In the genomic region with DNA sequence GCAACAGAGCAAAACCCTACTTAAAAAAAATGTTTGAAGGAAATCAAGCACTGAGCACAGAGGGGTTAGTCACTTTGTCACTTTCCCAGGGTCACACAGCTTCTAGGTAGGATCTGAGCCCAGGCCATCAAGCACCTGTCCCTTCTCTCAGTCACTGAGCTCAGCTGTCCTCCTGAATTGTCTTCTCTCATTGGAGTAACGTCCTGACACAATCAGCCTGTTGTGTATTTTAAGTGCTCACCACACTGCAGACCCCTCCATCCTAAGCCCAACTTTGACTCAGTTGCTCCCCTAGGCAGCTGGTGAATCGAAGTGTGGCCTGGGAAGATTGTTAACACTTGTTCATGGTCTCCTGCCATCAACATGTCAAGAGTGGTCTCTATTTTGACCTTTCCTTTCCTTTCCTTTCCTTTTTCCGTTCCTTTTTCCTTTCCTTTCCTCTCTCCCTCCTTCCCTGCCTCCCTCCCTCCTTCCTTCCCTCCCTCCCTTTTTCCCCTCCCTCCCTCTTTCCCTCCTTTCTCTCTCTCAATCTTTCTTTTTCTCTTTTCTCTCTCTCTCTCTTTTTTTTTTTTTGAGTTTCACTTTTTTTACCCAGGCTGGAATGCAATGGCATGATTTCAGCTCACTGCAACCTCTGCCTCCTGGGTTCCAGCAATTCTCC, we compare ENCODE assay signal across 19 cellular contexts.
"Had no signal": no experiment of that assay in that cellular context is flagged by ENCODE, and none has a peak within 500 bp of the region (broad histone marks: within the 10 kb centered on the region; RNA-seq: fewer than 3 reads in every experiment).

No MANE protein-coding gene starts in this region.

- H3K4me1 Mint-ChIP-seq: activated CD4-positive, alpha-beta T cell treated with anti-CD3 and anti-CD28 coated beads, Interleukin-2, amount 10 ng/mL, durations not matched to agents 24 days and 14 days; stimulated activated effector memory CD8-positive, alpha-beta T cell treated with anti-CD3 and anti-CD28 coated beads, Interleukin-12 subunit alpha, Interleukin-12 subunit beta, amount 100 ng/mL, for 72 hours; stimulated activated naive CD8-positive, alpha-beta T cell treated with anti-CD3 and anti-CD28 coated beads, Interleukin-15, amount 100 ng/mL, for 72 hours had no signal

- H3K4me3 Mint-ChIP-seq: activated CD4-positive, alpha-beta T cell treated with anti-CD3 and anti-CD28 coated beads, Interleukin-2, amount 10 ng/mL, durations not matched to agents 24 days and 14 days; activated CD8-positive, alpha-beta T cell treated with anti-CD3 and anti-CD28 coated beads, Interleukin-2, amount 10 ng/mL, durations not matched to agents 7 days and 5 days; activated T-helper 1 cell treated with anti-CD3 and anti-CD28 coated beads, Interleukin-12 subunit alpha, Interleukin-12 subunit beta, Interleukin-2, Interleukin-4 antibody, amounts not matched to agents 30 ng/mL and 10 ng/mL and 1 ng/mL, durations not matched to agents 14 hours and 24 hours and 36 hours; nephron; stimulated activated effector memory CD8-positive, alpha-beta T cell treated with anti-CD3 and anti-CD28 coated beads, Interleukin-12 subunit alpha, Interleukin-12 subunit beta, amount 100 ng/mL, for 72 hours; stimulated activated naive CD8-positive, alpha-beta T cell treated with anti-CD3 and anti-CD28 coated beads, Interleukin-15, amount 100 ng/mL, for 72 hours had no signal

- H3K79me2 ChIP-seq: parathyroid adenoma had no signal

- H3K36me3 ChIP-seq: brain microvascular endothelial cell, tibial nerve, vagina had no signal

- DNase-seq: activated CD4-positive, alpha-beta T cell treated with anti-CD3 and anti-CD28 coated beads, Interleukin-2, amount 10 ng/mL, durations not matched to agents 24 days and 14 days; activated CD8-positive, alpha-beta T cell treated with anti-CD3 and anti-CD28 coated beads, Interleukin-2, amount 10 ng/mL, durations not matched to agents 7 days and 5 days; activated gamma-delta T cell; activated naive CD4-positive, alpha-beta T cell treated with anti-CD3 and anti-CD28 coated beads, Interleukin-2, amount 50 U/mL, for 16 hours; brain microvascular endothelial cell; effector memory CD4-positive, alpha-beta T cell; mammary epithelial cell; stimulated activated CD4-positive, alpha-beta T cell treated with anti-CD3 and anti-CD28 coated beads, Interleukin-2, amount 100 ng/mL, for 24 hours; stimulated activated naive CD8-positive, alpha-beta T cell treated with anti-CD3 and anti-CD28 coated beads, Interleukin-15, amount 100 ng/mL, for 72 hours had no signal

- FAIRE-seq: kidney, small intestine had no signal

- H3K27ac ChIP-seq: brain microvascular endothelial cell, foreskin keratinocyte, parathyroid adenoma, vagina had no signal

- H3K9me3 Mint-ChIP-seq: activated CD4-positive, alpha-beta T cell treated with anti-CD3 and anti-CD28 coated beads, Interleukin-2, amount 10 ng/mL, durations not matched to agents 24 days and 14 days; activated T-helper 1 cell treated with anti-CD3 and anti-CD28 coated beads, Interleukin-12 subunit alpha, Interleukin-12 subunit beta, Interleukin-2, Interleukin-4 antibody, amounts not matched to agents 30 ng/mL and 10 ng/mL and 1 ng/mL, durations not matched to agents 14 hours and 24 hours and 36 hours; nephron; stimulated activated effector memory CD8-positive, alpha-beta T cell treated with anti-CD3 and anti-CD28 coated beads, Interleukin-12 subunit alpha, Interleukin-12 subunit beta, amount 100 ng/mL, for 72 hours; stimulated activated naive CD8-positive, alpha-beta T cell treated with anti-CD3 and anti-CD28 coated beads, Interleukin-15, amount 100 ng/mL, for 72 hours had no signal

- H3K4me3 ChIP-seq: tibial nerve, vagina had no signal

- H3K27me3 ChIP-seq: brain microvascular endothelial cell, foreskin keratinocyte, tibial nerve, vagina had no signal

- H3K9ac ChIP-seq: parathyroid adenoma had no signal

- ATAC-seq: activated CD4-positive, CD25-positive, alpha-beta regulatory T cell treated with anti-CD3 and anti-CD28 coated beads, Interleukin-2, amount 50 U/mL, for 24 hours; activated CD8-positive, alpha-beta T cell treated with anti-CD3 and anti-CD28 coated beads, Interleukin-2, amount 10 ng/mL, durations not matched to agents 7 days and 5 days; stimulated activated effector memory CD8-positive, alpha-beta T cell treated with anti-CD3 and anti-CD28 coated beads, Interleukin-12 subunit alpha, Interleukin-12 subunit beta, amount 100 ng/mL, for 72 hours; stimulated activated naive CD8-positive, alpha-beta T cell treated with anti-CD3 and anti-CD28 coated beads, Interleukin-15, amount 100 ng/mL, for 72 hours had no signal

- H3K27ac Mint-ChIP-seq: activated CD4-positive, alpha-beta T cell treated with anti-CD3 and anti-CD28 coated beads, Interleukin-2, amount 10 ng/mL, durations not matched to agents 24 days and 14 days; activated CD8-positive, alpha-beta T cell treated with anti-CD3 and anti-CD28 coated beads, Interleukin-2, amount 10 ng/mL, durations not matched to agents 7 days and 5 days; activated T-helper 1 cell treated with anti-CD3 and anti-CD28 coated beads, Interleukin-12 subunit alpha, Interleukin-12 subunit beta, Interleukin-2, Interleukin-4 antibody, amounts not matched to agents 30 ng/mL and 10 ng/mL and 1 ng/mL, durations not matched to agents 14 hours and 24 hours and 36 hours; stimulated activated effector memory CD8-positive, alpha-beta T cell treated with anti-CD3 and anti-CD28 coated beads, Interleukin-12 subunit alpha, Interleukin-12 subunit beta, amount 100 ng/mL, for 72 hours had no signal

- H3K27me3 Mint-ChIP-seq: activated CD4-positive, alpha-beta T cell treated with anti-CD3 and anti-CD28 coated beads, Interleukin-2, amount 10 ng/mL, durations not matched to agents 24 days and 14 days; stimulated activated naive CD8-positive, alpha-beta T cell treated with anti-CD3 and anti-CD28 coated beads, Interleukin-15, amount 100 ng/mL, for 72 hours had no signal

- H3K36me3 Mint-ChIP-seq: stimulated activated effector memory CD8-positive, alpha-beta T cell treated with anti-CD3 and anti-CD28 coated beads, Interleukin-12 subunit alpha, Interleukin-12 subunit beta, amount 100 ng/mL, for 72 hours had no signal

- H2AFZ ChIP-seq: parathyroid adenoma had no signal

- H3K4me1 ChIP-seq: parathyroid adenoma had no signal

- H3K9me3 ChIP-seq: tibial nerve, vagina had no signal
